ENCODE assay signal across 8 cellular contexts in the genomic region with DNA sequence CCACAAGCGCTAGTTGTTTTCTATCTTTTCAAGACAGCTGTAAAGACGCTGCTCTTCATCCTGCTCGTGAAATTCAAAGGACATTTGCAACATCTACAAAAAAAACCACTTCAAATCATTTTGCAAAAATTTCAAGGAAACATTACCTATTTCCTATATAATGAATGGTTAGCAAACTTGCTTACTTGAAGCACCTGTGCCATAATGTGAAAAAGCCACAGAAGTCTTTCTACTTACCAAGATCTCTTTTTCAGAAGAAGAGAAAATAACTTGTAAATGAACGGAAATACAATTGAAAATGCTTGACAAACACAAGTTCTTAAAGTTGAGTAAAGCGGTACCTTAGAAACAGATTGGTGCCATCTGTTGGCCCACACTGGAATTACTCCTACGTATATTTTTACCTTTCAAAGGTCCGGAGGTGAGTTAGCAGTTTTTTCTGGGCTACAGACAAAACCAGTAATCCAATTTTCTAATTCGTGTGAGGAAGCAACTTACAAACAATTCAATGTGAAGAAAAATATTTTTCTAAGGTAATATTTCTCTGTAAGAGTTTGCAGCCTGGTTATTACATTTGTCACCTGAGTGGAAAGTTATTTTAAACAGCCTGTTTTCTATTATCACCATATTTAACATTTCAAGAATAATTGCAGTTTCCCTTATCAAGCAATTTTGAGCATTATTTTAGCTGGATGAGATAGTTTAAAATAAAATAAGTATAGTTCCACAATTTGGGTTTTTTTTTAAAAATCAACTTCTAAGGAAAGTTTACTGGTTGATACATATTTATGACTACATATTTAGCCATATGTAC. TPM values are rescaled to one million over a fixed set of nuclear protein-coding genes. Genes with fewer than 3 reads are reported as not detected.
DNase-seq lines count a peak whose midpoint lies in the region; ATAC-seq and TF ChIP-seq lines count a peak whose summit lies in the region.

A gene with protein sequence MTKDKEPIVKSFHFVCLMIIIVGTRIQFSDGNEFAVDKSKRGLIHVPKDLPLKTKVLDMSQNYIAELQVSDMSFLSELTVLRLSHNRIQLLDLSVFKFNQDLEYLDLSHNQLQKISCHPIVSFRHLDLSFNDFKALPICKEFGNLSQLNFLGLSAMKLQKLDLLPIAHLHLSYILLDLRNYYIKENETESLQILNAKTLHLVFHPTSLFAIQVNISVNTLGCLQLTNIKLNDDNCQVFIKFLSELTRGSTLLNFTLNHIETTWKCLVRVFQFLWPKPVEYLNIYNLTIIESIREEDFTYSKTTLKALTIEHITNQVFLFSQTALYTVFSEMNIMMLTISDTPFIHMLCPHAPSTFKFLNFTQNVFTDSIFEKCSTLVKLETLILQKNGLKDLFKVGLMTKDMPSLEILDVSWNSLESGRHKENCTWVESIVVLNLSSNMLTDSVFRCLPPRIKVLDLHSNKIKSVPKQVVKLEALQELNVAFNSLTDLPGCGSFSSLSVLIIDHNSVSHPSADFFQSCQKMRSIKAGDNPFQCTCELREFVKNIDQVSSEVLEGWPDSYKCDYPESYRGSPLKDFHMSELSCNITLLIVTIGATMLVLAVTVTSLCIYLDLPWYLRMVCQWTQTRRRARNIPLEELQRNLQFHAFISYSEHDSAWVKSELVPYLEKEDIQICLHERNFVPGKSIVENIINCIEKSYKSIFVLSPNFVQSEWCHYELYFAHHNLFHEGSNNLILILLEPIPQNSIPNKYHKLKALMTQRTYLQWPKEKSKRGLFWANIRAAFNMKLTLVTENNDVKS (minus strand): TSS at position 294 of the 814 bp plus-strand sequence. CDS start 27,344 bp downstream, outside the sequence.

- H3K27me3 ChIP-seq in GM23338 (ENCODE audit: insufficient read depth): no peaks in the 10 kb centered on the region

- H3K4me1 Mint-ChIP-seq in GM23338: peaks cover 17% of the 10 kb centered on the region

- no peak within 1 kb of the TSS; the same call in 1 of the 2 replicates for H3K27ac ChIP-seq in GM23338 (ENCODE audit: low read depth)
- H3K27ac ChIP-seq in VCaP: no peak within 1 kb of the TSS

- peak within 1 kb of the TSS; percentile 91 for H3K27ac Mint-ChIP-seq in GM23338

- H3K36me3 ChIP-seq in GM23338 (ENCODE audit: insufficient read depth): no peaks in the 10 kb centered on the region

- ATAC-seq in GM23338: peak; percentile 53
- ATAC-seq in left lobe of liver: peak; percentile 90

- H3K4me2 ChIP-seq in GM23338: no peak within 1 kb of the TSS

- DNase-seq in DMS53 (lab: John Stamatoyannopoulos, UW) (peak; percentile 95), GM23338 (ENCODE audit: low spot score) (peak; percentile 88), NCI-H1092 treated with DMSO at 0.1 percent for 48 hours (lab: John Stamatoyannopoulos, UW) (peak; percentile 30), cerebellum (ENCODE audit: low spot score) (peak; percentile 20), left lobe of liver (ENCODE audit: low spot score) (peak; percentile 58), AG08396 (ENCODE audit: low spot score) (no peak)
- DNase-seq in stimulated activated CD8-positive, alpha-beta memory T cell treated with anti-CD3 and anti-CD28 coated beads, Interleukin-12 subunit alpha, Interleukin-12 subunit beta, amount 100 ng/mL, for 1 hour (ENCODE audit: low read depth): peak; percentile 44

- peak; percentile 64 to 84 for TF ChIP-seq CTCF in GM23338 (conservative IDR thresholded peaks at IDR 0.05; ENCODE audit: low read depth in 2 of 2)
- peak; percentile 91 for TF ChIP-seq CTCF in VCaP (conservative IDR thresholded peaks at IDR 0.05)

- peak within 1 kb of the TSS; percentile 76; the same call in 1 of the 2 replicates for H2AFZ ChIP-seq in GM23338

- no peak within 1 kb of the TSS for H3K4me3 ChIP-seq in GM23338

- no peaks in the 10 kb centered on the region for H3K9me2 ChIP-seq in GM23338 (ENCODE audit: insufficient read depth)

- 0 out of 2 replicates have a peak, but pooled peaks cover 4% of the 10 kb centered on the region for H3K4me1 ChIP-seq in GM23338 (ENCODE audit: insufficient read depth)

- H3K27me3 Mint-ChIP-seq in GM23338 (ENCODE audit: insufficient read depth, low read depth, poor library complexity): peaks cover 8% of the 10 kb centered on the region

- H3K79me2 ChIP-seq in GM23338 (replicated peaks; ENCODE audit: insufficient read depth): no peaks in the 10 kb centered on the region

- no peaks in the 10 kb centered on the region for H4K20me1 ChIP-seq in GM23338 (replicated peaks; ENCODE audit: insufficient read depth)

- peaks cover 4% of the 10 kb centered on the region; the same call in 1 of the 3 replicates for H3K9me3 Mint-ChIP-seq in GM23338

- no peaks in the 10 kb centered on the region for H3K36me3 Mint-ChIP-seq in GM23338 (ENCODE audit: low read depth)

- H3F3A ChIP-seq in GM23338 (replicated peaks; ENCODE audit: low read depth): no peaks in the 10 kb centered on the region

- no peak within 1 kb of the TSS for H3K4me3 Mint-ChIP-seq in GM23338

TF ChIP-seq in GM23338, 12 proteins besides CTCF, POLR2A, EP300 and RAD21:
- no peak for TF ChIP-seq EZH2phosphoT487 (IDR thresholded peaks at IDR 0.05; ENCODE audit: unreplicated experiment)
- no peak for TF ChIP-seq STAT1 (IDR thresholded peaks at IDR 0.05; ENCODE audit: unreplicated experiment)
- TF ChIP-seq EZH2 (IDR thresholded peaks at IDR 0.05; ENCODE audit: low read depth, unreplicated experiment): no peak
- no peak for TF ChIP-seq ZNF331 (CRISPR knock-in tag; IDR thresholded peaks at IDR 0.05; ENCODE audit: low read depth)

RNA-seq across cellular contexts. Expression of the gene that starts here (rescaled TPM):
- total RNA-seq in GM23338 (2014; rRNA removed; shearing (Covaris generic)): 0.14 TPM in 1 of 2 replicates, not detected in the other
- not detected in 2 replicates for polyA plus RNA-seq in GM23338 (2016; fragmentation: Nextera tagmentation; extraction: Ambion mirVana)
- total RNA-seq in cerebellum (3.0 TPM), left lobe of liver (1.5 TPM)

Comparison
In these comparisons a context has a peak if more than half of its experiments do, and no peak if none do; other contexts are left out.
1. Peak in DNase-seq and ATAC-seq in GM23338; RNA of the gene not detected or under 1 TPM.